Comparison of ENCODE assay signal across 25 cellular contexts in the genomic region with DNA sequence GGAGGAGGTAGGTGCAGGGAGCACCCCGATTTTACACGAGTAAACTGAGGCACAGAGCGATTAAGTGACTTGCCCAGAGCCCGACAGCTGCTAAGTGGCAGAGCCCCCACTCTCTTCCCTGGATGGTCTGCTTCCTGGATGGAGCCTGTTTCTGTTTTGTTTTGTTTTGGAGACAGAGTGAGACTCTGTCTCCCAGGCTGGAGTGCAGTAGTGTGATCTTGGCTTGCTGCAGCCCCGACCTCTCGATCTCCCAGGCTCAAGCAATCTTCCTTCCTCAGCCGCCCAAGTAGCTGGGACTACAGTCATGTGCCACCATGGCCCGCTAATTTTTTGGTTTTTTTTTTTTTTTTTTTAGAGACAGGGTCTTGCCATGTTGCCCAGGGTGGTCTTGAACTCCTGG. TPM values are rescaled to one million over a fixed set of nuclear protein-coding genes. Genes with fewer than 3 reads are reported as not detected.
DNase-seq lines count a peak whose midpoint lies in the region; ATAC-seq, FAIRE-seq and TF ChIP-seq lines count a peak whose summit lies in the region.
"Had no signal": no experiment of that assay in that cellular context is flagged by ENCODE, and none has a peak within 500 bp of the region (broad histone marks: within the 10 kb centered on the region; RNA-seq: fewer than 3 reads in every experiment).

No MANE protein-coding gene starts in this region.

- in situ Hi-C loops in GM12878 (cut with MboI) = no loop called here

- H3K27me3 ChIP-seq in CD8-positive, alpha-beta T cell (ENCODE audit: insufficient read depth, low read length) = no peaks in the 10 kb centered on the region
- H3K27me3 ChIP-seq in GM12878 (replicated peaks in 1 of 2; ENCODE audit: control insufficient read depth in 2 of 2, insufficient read depth in 2 of 2, low read length in 1 of 2) (no peaks in the 10 kb centered on the region), rectal smooth muscle tissue (ENCODE audit: control insufficient read depth, insufficient read depth, low read length) (no peaks in the 10 kb centered on the region)
- H3K27me3 ChIP-seq: BE2C, body of pancreas, hepatocyte had no signal

- RAD21 ChIA-PET in GM12878 (lab: Charles Lee; ENCODE audit: unreplicated experiment) = no interaction called here

- no peak overlapping the region for H2AFZ ChIP-seq in GM12878 (ENCODE audit: control insufficient read depth, low read depth, low read length)
- H2AFZ ChIP-seq: hepatocyte had no signal

- H3K4me3 ChIP-seq in CD8-positive, alpha-beta T cell (ENCODE audit: low read depth, low read length) = no peak overlapping the region
- H3K4me3 ChIP-seq in GM12878 (no peak overlapping the region), rectal smooth muscle tissue (ENCODE audit: low read length) (peak overlapping the region; percentile 21)
- H3K4me3 ChIP-seq: body of pancreas, hepatocyte, lung had no signal

- no peak overlapping the region for H3K4me2 ChIP-seq in GM12878 (ENCODE audit: control insufficient read depth, insufficient read depth)
- H3K4me2 ChIP-seq: hepatocyte had no signal

- peaks cover 43% of the 10 kb centered on the region for H3K36me3 Mint-ChIP-seq in CD8-positive, alpha-beta T cell
- H3K36me3 Mint-ChIP-seq in activated CD4-positive, alpha-beta T cell treated with anti-CD3 and anti-CD28 coated beads, Interleukin-2, amount 10 ng/mL, durations not matched to agents 24 days and 14 days (ENCODE audit: low read depth) = peaks cover 9% of the 10 kb centered on the region

- POLR2A ChIA-PET in CD8-positive, alpha-beta T cell (lab: Charles Lee) = no interaction called here
- POLR2A ChIA-PET in GM12878 (lab: Charles Lee) = interaction anchor here (0.7 kb wide), 1 partner anchor 1910 kb away, joined by 3 read pairs; no protein-coding TSS in a partner anchor

- intact Hi-C loops in CD8-positive, alpha-beta T cell (cut with DNase I, micrococcal nuclease) = no loop called here
- intact Hi-C loops in GM12878 (cut with micrococcal nuclease; ENCODE audit: unreplicated experiment) = no loop called here
- intact Hi-C loops in left ventricle myocardium superior (cut with micrococcal nuclease) = no loop called here
- intact Hi-C loops in activated CD4-positive, alpha-beta T cell treated with anti-CD3 and anti-CD28 coated beads, Interleukin-2, amount 10 ng/mL, durations not matched to agents 24 days and 14 days (cut with micrococcal nuclease) = no loop called here
- intact Hi-C loops in head of caudate nucleus (cut with DNase I) = no loop called here

- ATAC-seq in CD8-positive, alpha-beta T cell = no peak
- ATAC-seq in GM12878 (no peak), left ventricle myocardium superior (peak; percentile 63)
- ATAC-seq: body of pancreas; effector memory CD8-positive, alpha-beta T cell; stimulated activated memory B cell treated with anti-CD40 and anti-IgM and Interleukin-4, amounts not matched to agents 10 μg/mL and 1 μg/mL and 100 μg/mL, for 72 hours had no signal

- no peak for FAIRE-seq in GM12878 (lab: Jason Lieb, UNC)
- FAIRE-seq: A204.1, colon, TTC549 had no signal

- H3K27ac ChIP-seq in CD8-positive, alpha-beta T cell (ENCODE audit: low read depth, low read length) = no peak overlapping the region
- no peak overlapping the region for H3K27ac ChIP-seq in GM12878 (ENCODE audit: control insufficient read depth, insufficient read depth)
- peak overlapping the region; percentile 85 for H3K27ac ChIP-seq in rectal smooth muscle tissue (ENCODE audit: low read depth, low read length)
- H3K27ac ChIP-seq: body of pancreas had no signal

- no peak overlapping the region for H3K4me3 Mint-ChIP-seq in CD8-positive, alpha-beta T cell
- no peak overlapping the region for H3K4me3 Mint-ChIP-seq in activated CD4-positive, alpha-beta T cell treated with anti-CD3 and anti-CD28 coated beads, Interleukin-2, amount 10 ng/mL, durations not matched to agents 24 days and 14 days
- H3K4me3 Mint-ChIP-seq: activated naive CD8-positive, alpha-beta T cell treated with anti-CD3 and anti-CD28 coated beads for 36 hours; activated T-helper 1 cell treated with anti-CD3 and anti-CD28 coated beads, Interleukin-12 subunit alpha, Interleukin-12 subunit beta, Interleukin-2, Interleukin-4 antibody, amounts not matched to agents 30 ng/mL and 10 ng/mL and 1 ng/mL, durations not matched to agents 14 hours and 24 hours and 36 hours; effector memory CD8-positive, alpha-beta T cell; stimulated activated memory B cell treated with anti-CD40 and anti-IgM and Interleukin-4, amounts not matched to agents 10 μg/mL and 1 μg/mL and 100 μg/mL, for 72 hours; type B pancreatic cell had no signal

- peaks cover 12% of the 10 kb centered on the region for H3K79me2 ChIP-seq in GM12878 (ENCODE audit: control insufficient read depth, insufficient read depth, low read length)

- H3K9me3 Mint-ChIP-seq in CD8-positive, alpha-beta T cell = no peaks in the 10 kb centered on the region
- H3K9me3 Mint-ChIP-seq in activated CD4-positive, alpha-beta T cell treated with anti-CD3 and anti-CD28 coated beads, Interleukin-2, amount 10 ng/mL, durations not matched to agents 24 days and 14 days = no peaks in the 10 kb centered on the region
- H3K9me3 Mint-ChIP-seq: activated naive CD8-positive, alpha-beta T cell treated with anti-CD3 and anti-CD28 coated beads for 36 hours; activated T-helper 1 cell treated with anti-CD3 and anti-CD28 coated beads, Interleukin-12 subunit alpha, Interleukin-12 subunit beta, Interleukin-2, Interleukin-4 antibody, amounts not matched to agents 30 ng/mL and 10 ng/mL and 1 ng/mL, durations not matched to agents 14 hours and 24 hours and 36 hours; effector memory CD8-positive, alpha-beta T cell; stimulated activated memory B cell treated with anti-CD40 and anti-IgM and Interleukin-4, amounts not matched to agents 10 μg/mL and 1 μg/mL and 100 μg/mL, for 72 hours; type B pancreatic cell had no signal

- 0 out of 2 replicates have a peak, but pooled peaks cover 2% of the 10 kb centered on the region for H4K20me1 ChIP-seq in GM12878 (ENCODE audit: control insufficient read depth, insufficient read depth)

- CTCF ChIA-PET in CD8-positive, alpha-beta T cell (lab: Charles Lee) = interaction anchor here (0.9 to 1.4 kb wide), 2 partner anchors 9 to 73 kb away, joined by 3 to 4 read pairs; no protein-coding TSS in a partner anchor
- CTCF ChIA-PET in GM12878 (lab: Yijun Ruan, JAX) = no interaction called here

- H3K9ac ChIP-seq in GM12878 (ENCODE audit: control insufficient read depth, insufficient read depth, low read length) = no peak overlapping the region
- H3K9ac ChIP-seq in rectal smooth muscle tissue (ENCODE audit: low read length) = no peak overlapping the region

- no peak for TF ChIP-seq POLR2A in GM12878 (IDR thresholded peaks at IDR 0.05; ENCODE audit: low read depth, low read length)

- TF ChIP-seq CTCF in CD8-positive, alpha-beta T cell (IDR thresholded peaks at IDR 0.05) = no peak
- no peak for TF ChIP-seq CTCF in GM12878 (IDR thresholded peaks at IDR 0.05 in 2 of 3, conservative IDR thresholded peaks at IDR 0.05 in 1 of 3; ENCODE audit: control insufficient read depth in 2 of 3, extremely low read depth in 1 of 3, insufficient read depth in 1 of 3, low read depth in 3 of 3, low read length in 3 of 3)

- peaks cover 51% of the 10 kb centered on the region for H3K4me1 Mint-ChIP-seq in CD8-positive, alpha-beta T cell (ENCODE audit: low read depth)
- H3K4me1 Mint-ChIP-seq in activated CD4-positive, alpha-beta T cell treated with anti-CD3 and anti-CD28 coated beads, Interleukin-2, amount 10 ng/mL, durations not matched to agents 24 days and 14 days = peaks cover 4% of the 10 kb centered on the region

- no peaks in the 10 kb centered on the region for H3K9me3 ChIP-seq in CD8-positive, alpha-beta T cell (ENCODE audit: low read length)
- H3K9me3 ChIP-seq in GM12878 (replicated peaks; ENCODE audit: control insufficient read depth, insufficient read depth, low read length) = no peaks in the 10 kb centered on the region
- H3K9me3 ChIP-seq: BE2C, body of pancreas had no signal

- SMC1A ChIA-PET in GM12878 (lab: Charles Lee; ENCODE audit: uncharacterized antibody, unreplicated experiment) = interaction anchor here (0.8 kb wide), 1 partner anchor 26 kb away, joined by 3 read pairs; no protein-coding TSS in a partner anchor

- peaks cover 16% of the 10 kb centered on the region for H3K4me1 ChIP-seq in CD8-positive, alpha-beta T cell (ENCODE audit: insufficient read depth, low read length)
- H3K4me1 ChIP-seq in GM12878 (ENCODE audit: control insufficient read depth, insufficient read depth, low read length) (0 out of 2 replicates have a peak, but pooled peaks cover 3% of the 10 kb centered on the region), rectal smooth muscle tissue (ENCODE audit: control insufficient read depth, insufficient read depth, low read length) (peaks cover 18% of the 10 kb centered on the region)
- H3K4me1 ChIP-seq: BE2C had no signal

- TF ChIP-seq EP300 in GM12878 (IDR thresholded peaks at IDR 0.05; ENCODE audit: borderline replicate concordance in 1 of 2, control insufficient read depth in 1 of 2, low read depth in 2 of 2, low read length in 2 of 2) = no peak

- no peak for DNase-seq in CD8-positive, alpha-beta T cell
- no peak for DNase-seq in GM12878 (ENCODE audit: low read depth, low spot score)
- DNase-seq in left ventricle myocardium superior = no peak
- DNase-seq in activated CD4-positive, alpha-beta T cell treated with anti-CD3 and anti-CD28 coated beads, Interleukin-2, amount 10 ng/mL, durations not matched to agents 24 days and 14 days = no peak
- DNase-seq in D341Med (ENCODE audit: low spot score) = no peak
- DNase-seq in SKM-1 treated with dmso at 0.1 percent for 144 hours (lab: John Stamatoyannopoulos, UW; ENCODE audit: unreplicated experiment) = no peak
- no peak for DNase-seq in head of caudate nucleus
- DNase-seq: activated naive CD8-positive, alpha-beta T cell treated with anti-CD3 and anti-CD28 coated beads for 36 hours; BE2C; body of pancreas; effector memory CD8-positive, alpha-beta T cell; IMR-90; NCI-H1417; NCI-H2171 treated with DMSO at 0.1 percent for 48 hours; NCI-H526 had no signal

- 89% methylated on average over 8 of the region's 8 CpGs for WGBS in GM12878 (ENCODE audit: insufficient coverage, insufficient replicate concordance, low lambda C conversion rate, missing lambda C conversion rate)

- TSS peak; percentile 28 for BruUV-seq in GM12878 (replicated peaks; lab: Mats Ljungman, UMichigan)

- no peak for TF ChIP-seq RAD21 in GM12878 (IDR thresholded peaks at IDR 0.05; ENCODE audit: insufficient read depth, low read depth, low read length)

- H3K36me3 ChIP-seq in CD8-positive, alpha-beta T cell (ENCODE audit: insufficient read depth, low read length) = no peaks in the 10 kb centered on the region
- H3K36me3 ChIP-seq in GM12878 (ENCODE audit: control insufficient read depth in 2 of 2, insufficient read depth in 2 of 2, low read length in 1 of 2) = no peaks in the 10 kb centered on the region; a peak in 2 of 4 replicates
- H3K36me3 ChIP-seq in rectal smooth muscle tissue (ENCODE audit: control insufficient read depth, insufficient read depth, low read length) = no peaks in the 10 kb centered on the region
- H3K36me3 ChIP-seq: BE2C had no signal

- peak overlapping the region; percentile 69 for H3K27ac Mint-ChIP-seq in CD8-positive, alpha-beta T cell
- no peak overlapping the region for H3K27ac Mint-ChIP-seq in activated CD4-positive, alpha-beta T cell treated with anti-CD3 and anti-CD28 coated beads, Interleukin-2, amount 10 ng/mL, durations not matched to agents 24 days and 14 days
- H3K27ac Mint-ChIP-seq: activated naive CD8-positive, alpha-beta T cell treated with anti-CD3 and anti-CD28 coated beads for 36 hours; activated T-helper 1 cell treated with anti-CD3 and anti-CD28 coated beads, Interleukin-12 subunit alpha, Interleukin-12 subunit beta, Interleukin-2, Interleukin-4 antibody, amounts not matched to agents 30 ng/mL and 10 ng/mL and 1 ng/mL, durations not matched to agents 14 hours and 24 hours and 36 hours; stimulated activated memory B cell treated with anti-CD40 and anti-IgM and Interleukin-4, amounts not matched to agents 10 μg/mL and 1 μg/mL and 100 μg/mL, for 72 hours had no signal

- H3K27me3 Mint-ChIP-seq in CD8-positive, alpha-beta T cell (ENCODE audit: low read depth) = no peaks in the 10 kb centered on the region
- H3K27me3 Mint-ChIP-seq in activated CD4-positive, alpha-beta T cell treated with anti-CD3 and anti-CD28 coated beads, Interleukin-2, amount 10 ng/mL, durations not matched to agents 24 days and 14 days = no peaks in the 10 kb centered on the region
- H3K27me3 Mint-ChIP-seq: activated naive CD8-positive, alpha-beta T cell treated with anti-CD3 and anti-CD28 coated beads for 36 hours; effector memory CD8-positive, alpha-beta T cell; stimulated activated memory B cell treated with anti-CD40 and anti-IgM and Interleukin-4, amounts not matched to agents 10 μg/mL and 1 μg/mL and 100 μg/mL, for 72 hours; type B pancreatic cell had no signal

RNA-seq across cellular contexts. Expression of gene BICRA, which starts 17.3 kb away (rescaled TPM):
- 10 to 100 TPM; 20.0 to 20.7 TPM for total RNA-seq in CD8-positive, alpha-beta T cell
- 14.4 and 20.0 TPM in 2 replicates for total RNA-seq in GM12878 (2013; cell fraction: nucleolus; rRNA removed)
- total RNA-seq in GM12878 (2014; rRNA removed) (1.3 and 3.1 TPM in 2 replicates), GM12878 (2014; rRNA removed; fragmentation: Illumina TruSeq; extraction: Trizol) (1.4 and 1.7 TPM in 2 replicates), GM12878 (2021) (9.5 and 15.3 TPM in 2 replicates), left ventricle myocardium superior (9.5 TPM)
- 1.8 TPM for polyA plus RNA-seq in GM12878 (2011; ENCODE audit: low read depth)
- polyA plus RNA-seq in GM12878 (2011; rRNA removed) (0.35 and 1.0 TPM in 2 replicates), GM12878 (2014; fragmentation: Illumina TruSeq; extraction: Trizol) (5.0 and 7.7 TPM in 2 replicates), GM12878 (2014; fragmentation: Nextera tagmentation; extraction: Ambion mirVana) (under 1 TPM; 0.11 to 0.18 TPM), GM12878 (2014; rRNA removed) (3.8 and 5.1 TPM in 2 replicates), GM12878 (2016; fragmentation: Nextera tagmentation; extraction: Ambion mirVana) (1 to 10 TPM; 1.3 to 1.4 TPM)
- polyA plus RNA-seq in GM12878 (2011; cell fraction: cytosol; rRNA removed) = 0.27 and 1.9 TPM in 2 replicates
- 2.8 and 4.6 TPM in 2 replicates for polyA plus RNA-seq in GM12878 (2011; cell fraction: nucleus; rRNA removed)
- polyA plus RNA-seq in GM12878 (2012) = 5.3 and 6.4 TPM in 2 replicates
- 1.2 and 3.7 TPM in 2 replicates for polyA minus RNA-seq in GM12878 (2011; rRNA and poly(A)+ RNA removed)
- 1.7 and 4.0 TPM in 2 replicates for polyA minus RNA-seq in GM12878 (2011; cell fraction: cytosol; rRNA and poly(A)+ RNA removed)
- 2.7 and 3.7 TPM in 2 replicates for polyA minus RNA-seq in GM12878 (2011; cell fraction: nucleus; rRNA and poly(A)+ RNA removed)
- 10.5 and 11.9 TPM in 2 replicates for total RNA-seq in activated CD4-positive, alpha-beta T cell treated with anti-CD3 and anti-CD28 coated beads, Interleukin-2, amount 10 ng/mL, durations not matched to agents 24 days and 14 days

RNA-seq across cellular contexts. Expression of gene ZNF541, which starts 53.3 kb away (rescaled TPM):
- 1 to 10 TPM in 1 of 2 experiments, under 1 TPM in 1; 0.33 to 1.5 TPM for total RNA-seq in CD8-positive, alpha-beta T cell
- total RNA-seq in GM12878 (2013; cell fraction: nucleolus; rRNA removed) = not detected in 2 replicates
- 0.05 TPM in 1 of 2 replicates, not detected in the other for total RNA-seq in GM12878 (2014; rRNA removed)
- total RNA-seq in GM12878 (2014; rRNA removed; fragmentation: Illumina TruSeq; extraction: Trizol) = 0.04 TPM in 1 of 2 replicates, not detected in the other
- 0.08 TPM in 1 of 2 replicates, not detected in the other for total RNA-seq in GM12878 (2021)
- polyA plus RNA-seq in GM12878 (2011; ENCODE audit: low read depth) = not detected
- polyA plus RNA-seq in GM12878 (2011; rRNA removed) = 0.05 and 0.06 TPM in 2 replicates
- polyA plus RNA-seq in GM12878 (2011; cell fraction: cytosol; rRNA removed) = 0.18 and 0.22 TPM in 2 replicates
- 0.07 TPM in 2 replicates for polyA plus RNA-seq in GM12878 (2011; cell fraction: nucleus; rRNA removed)
- 0.04 TPM in 1 of 2 replicates, not detected in the other for polyA plus RNA-seq in GM12878 (2012)
- polyA plus RNA-seq in GM12878 (2014; fragmentation: Illumina TruSeq; extraction: Trizol) = 0.03 TPM in 1 of 2 replicates, not detected in the other
- polyA plus RNA-seq in GM12878 (2014; fragmentation: Nextera tagmentation; extraction: Ambion mirVana) = not detected
- polyA plus RNA-seq in GM12878 (2014; rRNA removed) = not detected in 2 replicates
- under 1 TPM; 0.09 to 0.12 TPM for polyA plus RNA-seq in GM12878 (2016; fragmentation: Nextera tagmentation; extraction: Ambion mirVana)
- polyA minus RNA-seq in GM12878 (2011; rRNA and poly(A)+ RNA removed) = not detected in 2 replicates
- polyA minus RNA-seq in GM12878 (2011; cell fraction: cytosol; rRNA and poly(A)+ RNA removed) = not detected in 2 replicates
- polyA minus RNA-seq in GM12878 (2011; cell fraction: nucleus; rRNA and poly(A)+ RNA removed) = not detected in 2 replicates
- 0.47 TPM for total RNA-seq in left ventricle myocardium superior
- not detected in 2 replicates for total RNA-seq in activated CD4-positive, alpha-beta T cell treated with anti-CD3 and anti-CD28 coated beads, Interleukin-2, amount 10 ng/mL, durations not matched to agents 24 days and 14 days
- total RNA-seq: IMR-90, osteocyte had no signal
- polyA plus RNA-seq: IMR-90 had no signal
